Comparison of ENCODE assay signal across 1 cellular context in the genomic region with DNA sequence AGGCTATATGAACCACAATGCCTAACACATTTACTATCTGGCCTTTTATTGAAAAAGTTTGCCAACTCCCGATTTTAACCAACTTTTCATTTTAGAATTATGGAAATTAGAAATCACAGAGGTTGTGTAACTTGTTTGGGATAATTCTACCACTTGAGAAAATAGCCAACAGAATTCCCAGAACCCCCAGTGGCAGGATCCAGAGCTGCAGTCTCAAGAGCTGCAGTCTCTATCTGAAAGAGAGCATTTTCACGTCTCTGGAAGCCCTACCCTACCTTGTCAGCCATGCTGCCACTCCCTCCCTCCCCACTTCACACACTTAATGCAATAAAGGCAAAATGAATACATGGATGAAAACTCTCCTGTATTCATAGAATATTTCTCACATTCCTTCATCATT.
TF ChIP-seq lines count a peak whose summit lies in the region.

No MANE protein-coding gene starts in this region.

TF ChIP-seq in GM23338, 12 proteins besides CTCF, POLR2A, EP300 and RAD21 (continued from another document):
- TF ChIP-seq, protein P1, sequence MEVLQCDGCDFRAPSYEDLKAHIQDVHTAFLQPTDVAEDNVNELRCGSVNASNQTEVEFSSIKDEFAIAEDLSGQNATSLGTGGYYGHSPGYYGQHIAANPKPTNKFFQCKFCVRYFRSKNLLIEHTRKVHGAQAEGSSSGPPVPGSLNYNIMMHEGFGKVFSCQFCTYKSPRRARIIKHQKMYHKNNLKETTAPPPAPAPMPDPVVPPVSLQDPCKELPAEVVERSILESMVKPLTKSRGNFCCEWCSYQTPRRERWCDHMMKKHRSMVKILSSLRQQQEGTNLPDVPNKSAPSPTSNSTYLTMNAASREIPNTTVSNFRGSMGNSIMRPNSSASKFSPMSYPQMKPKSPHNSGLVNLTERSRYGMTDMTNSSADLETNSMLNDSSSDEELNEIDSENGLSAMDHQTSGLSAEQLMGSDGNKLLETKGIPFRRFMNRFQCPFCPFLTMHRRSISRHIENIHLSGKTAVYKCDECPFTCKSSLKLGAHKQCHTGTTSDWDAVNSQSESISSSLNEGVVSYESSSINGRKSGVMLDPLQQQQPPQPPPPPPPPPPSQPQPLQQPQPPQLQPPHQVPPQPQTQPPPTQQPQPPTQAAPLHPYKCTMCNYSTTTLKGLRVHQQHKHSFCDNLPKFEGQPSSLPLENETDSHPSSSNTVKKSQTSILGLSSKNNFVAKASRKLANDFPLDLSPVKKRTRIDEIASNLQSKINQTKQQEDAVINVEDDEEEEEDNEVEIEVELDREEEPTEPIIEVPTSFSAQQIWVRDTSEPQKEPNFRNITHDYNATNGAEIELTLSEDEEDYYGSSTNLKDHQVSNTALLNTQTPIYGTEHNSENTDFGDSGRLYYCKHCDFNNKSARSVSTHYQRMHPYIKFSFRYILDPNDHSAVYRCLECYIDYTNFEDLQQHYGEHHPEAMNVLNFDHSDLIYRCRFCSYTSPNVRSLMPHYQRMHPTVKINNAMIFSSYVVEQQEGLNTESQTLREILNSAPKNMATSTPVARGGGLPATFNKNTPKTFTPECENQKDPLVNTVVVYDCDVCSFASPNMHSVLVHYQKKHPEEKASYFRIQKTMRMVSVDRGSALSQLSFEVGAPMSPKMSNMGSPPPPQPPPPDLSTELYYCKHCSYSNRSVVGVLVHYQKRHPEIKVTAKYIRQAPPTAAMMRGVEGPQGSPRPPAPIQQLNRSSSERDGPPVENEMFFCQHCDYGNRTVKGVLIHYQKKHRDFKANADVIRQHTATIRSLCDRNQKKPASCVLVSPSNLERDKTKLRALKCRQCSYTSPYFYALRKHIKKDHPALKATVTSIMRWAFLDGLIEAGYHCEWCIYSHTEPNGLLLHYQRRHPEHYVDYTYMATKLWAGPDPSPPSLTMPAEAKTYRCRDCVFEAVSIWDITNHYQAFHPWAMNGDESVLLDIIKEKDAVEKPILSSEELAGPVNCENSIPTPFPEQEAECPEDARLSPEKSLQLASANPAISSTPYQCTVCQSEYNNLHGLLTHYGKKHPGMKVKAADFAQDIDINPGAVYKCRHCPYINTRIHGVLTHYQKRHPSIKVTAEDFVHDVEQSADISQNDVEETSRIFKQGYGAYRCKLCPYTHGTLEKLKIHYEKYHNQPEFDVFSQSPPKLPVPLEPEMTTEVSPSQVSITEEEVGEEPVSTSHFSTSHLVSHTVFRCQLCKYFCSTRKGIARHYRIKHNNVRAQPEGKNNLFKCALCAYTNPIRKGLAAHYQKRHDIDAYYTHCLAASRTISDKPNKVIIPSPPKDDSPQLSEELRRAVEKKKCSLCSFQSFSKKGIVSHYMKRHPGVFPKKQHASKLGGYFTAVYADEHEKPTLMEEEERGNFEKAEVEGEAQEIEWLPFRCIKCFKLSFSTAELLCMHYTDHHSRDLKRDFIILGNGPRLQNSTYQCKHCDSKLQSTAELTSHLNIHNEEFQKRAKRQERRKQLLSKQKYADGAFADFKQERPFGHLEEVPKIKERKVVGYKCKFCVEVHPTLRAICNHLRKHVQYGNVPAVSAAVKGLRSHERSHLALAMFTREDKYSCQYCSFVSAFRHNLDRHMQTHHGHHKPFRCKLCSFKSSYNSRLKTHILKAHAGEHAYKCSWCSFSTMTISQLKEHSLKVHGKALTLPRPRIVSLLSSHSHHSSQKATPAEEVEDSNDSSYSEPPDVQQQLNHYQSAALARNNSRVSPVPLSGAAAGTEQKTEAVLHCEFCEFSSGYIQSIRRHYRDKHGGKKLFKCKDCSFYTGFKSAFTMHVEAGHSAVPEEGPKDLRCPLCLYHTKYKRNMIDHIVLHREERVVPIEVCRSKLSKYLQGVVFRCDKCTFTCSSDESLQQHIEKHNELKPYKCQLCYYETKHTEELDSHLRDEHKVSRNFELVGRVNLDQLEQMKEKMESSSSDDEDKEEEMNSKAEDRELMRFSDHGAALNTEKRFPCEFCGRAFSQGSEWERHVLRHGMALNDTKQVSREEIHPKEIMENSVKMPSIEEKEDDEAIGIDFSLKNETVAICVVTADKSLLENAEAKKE (CRISPR knock-in tag; IDR thresholded peaks at IDR 0.05) = no peak
- TF ChIP-seq CREB1 (CRISPR knock-in tag; IDR thresholded peaks at IDR 0.05; ENCODE audit: low read depth) (no peak), NANOG (IDR thresholded peaks at IDR 0.05; ENCODE audit: borderline replicate concordance) (no peak), ZNF114 (CRISPR knock-in tag; IDR thresholded peaks at IDR 0.05) (no peak), ZNF331 (CRISPR knock-in tag; IDR thresholded peaks at IDR 0.05; ENCODE audit: low read depth) (no peak), EZH2phosphoT487 (IDR thresholded peaks at IDR 0.05; ENCODE audit: unreplicated experiment) (no peak), STAT1 (IDR thresholded peaks at IDR 0.05; ENCODE audit: unreplicated experiment) (no peak), JUNB (IDR thresholded peaks at IDR 0.05; ENCODE audit: unreplicated experiment) (no peak), POLR2AphosphoS5 (IDR thresholded peaks at IDR 0.05; ENCODE audit: low read depth) (no peak)
